In genomic region chr16:1715220-1715619, GRCh38 we compare ENCODE assay signal across 28 cellular contexts. TPM values are rescaled to one million over a fixed set of nuclear protein-coding genes. Genes with fewer than 3 reads are reported as not detected.
DNase-seq lines count a peak whose midpoint lies in the region; ATAC-seq, FAIRE-seq and TF ChIP-seq lines count a peak whose summit lies in the region.
"Had no signal": no experiment of that assay in that cellular context is flagged by ENCODE, and none has a peak within 500 bp of the region (broad histone marks: within the 10 kb centered on the region; RNA-seq: fewer than 3 reads in every experiment).

No MANE protein-coding gene starts in this region.

- no peaks in the 10 kb centered on the region for H3K27me3 Mint-ChIP-seq in IgD-negative memory B cell
- peaks cover 7% of the 10 kb centered on the region for H3K27me3 Mint-ChIP-seq in neural progenitor cell (ENCODE audit: insufficient read depth, low read depth)
- H3K27me3 Mint-ChIP-seq: CD4-positive, alpha-beta memory T cell had no signal

- no TSS peak for BruUV-seq in HepG2 (replicated peaks; lab: Mats Ljungman, UMichigan)

- in situ Hi-C loops in HepG2 (cut with HindIII; ENCODE audit: extremely low pct_ligation_motif_present, low pct_unique_long_range_greater_than_20kb): no loop called here

- H3K27ac Mint-ChIP-seq in IgD-negative memory B cell: peak overlapping the region; percentile 51 to 100 (median 87)
- peak overlapping the region; percentile 50 for H3K27ac Mint-ChIP-seq in neural progenitor cell

- no peak for FAIRE-seq in HepG2 (lab: Jason Lieb, UNC)
- FAIRE-seq: A204.1, GM12891 had no signal

- 98% methylated on average over 12 of the region's 12 CpGs for WGBS in HepG2 (ENCODE audit: low lambda C conversion rate)
- 89 to 96% (median 91%) methylated on average over 12 of the region's 12 CpGs for WGBS in stomach, 5 donors

- TF ChIP-seq RAD21 in HepG2 (CRISPR knock-in tag; IDR thresholded peaks at IDR 0.05): no peak

- H3K9ac ChIP-seq in HepG2 (ENCODE audit: insufficient read depth, low read depth, low read length) (no peak overlapping the region), neural progenitor cell (no peak overlapping the region)

- peaks cover 35% of the 10 kb centered on the region for H3K36me3 ChIP-seq in DOHH2 (ENCODE audit: control insufficient read depth, low read length)
- peaks cover 2 to 13% of the 10 kb centered on the region in 2 experiments; a peak in 2 of 5 replicates for H3K36me3 ChIP-seq in HepG2 (replicated peaks in 1 of 2; ENCODE audit: control insufficient read depth in 1 of 2, insufficient read depth in 2 of 2, low read length in 2 of 2)
- H3K36me3 ChIP-seq in neural progenitor cell: no peaks in the 10 kb centered on the region
- H3K36me3 ChIP-seq in stomach: peaks cover 0 to 18% (median 3%) of the 10 kb centered on the region in 4 donors

- H2AFZ ChIP-seq in HepG2 (ENCODE audit: low read length) (no peak overlapping the region), neural progenitor cell (replicated peaks) (no peak overlapping the region)

- H3K36me3 Mint-ChIP-seq in IgD-negative memory B cell (peaks cover under 1% of the 10 kb centered on the region), neural progenitor cell (peaks cover 2% of the 10 kb centered on the region)

- peak overlapping the region in 2 of 4 donors; percentile 46 to 51 for H3K4me3 Mint-ChIP-seq in IgD-negative memory B cell
- H3K4me3 Mint-ChIP-seq in neural progenitor cell: no peak overlapping the region

- intact Hi-C loops in HepG2 (cut with micrococcal nuclease; ENCODE audit: unreplicated experiment): no loop called here
- intact Hi-C loops in stomach (cut with DNase I; ENCODE audit: low total_unique reads): no loop called here

- POLR2A ChIA-PET in HepG2 (lab: Yijun Ruan, JAX): interaction anchor here (1.2 kb wide), 1 partner anchor 9 kb away, joined by 4 read pairs; the partner anchor contains the start of gene MAPK8IP3

- ATAC-seq in HepG2: no peak
- no peak for ATAC-seq in GM18858 (IDR thresholded peaks at IDR 0.05; ENCODE audit: unreplicated experiment)
- ATAC-seq: HCT116, PC-3 had no signal

- H3K4me3 ChIP-seq in DOHH2 (ENCODE audit: low read length) (peak overlapping the region; percentile 80), HepG2 (replicated peaks in 1 of 3; ENCODE audit: insufficient read depth in 1 of 3, low read depth in 2 of 3, low read length in 3 of 3) (no peak overlapping the region), neural progenitor cell (no peak overlapping the region), stomach (no peak overlapping the region)
- H3K4me3 ChIP-seq: BLaER1 treated with 17β-estradiol and CSF1 and Interleukin-3, amounts not matched to agents 10 nM and 100 nM had no signal

- CTCF ChIA-PET in HepG2 (lab: Yijun Ruan, JAX; ENCODE audit: low intra/inter-chr PET ratio, low total read pairs): no interaction called here

- peaks cover 96% of the 10 kb centered on the region for H3K4me1 ChIP-seq in DOHH2 (ENCODE audit: control insufficient read depth, low read length)
- H3K4me1 ChIP-seq in HepG2 (ENCODE audit: insufficient read depth, low read length): peaks cover 33% of the 10 kb centered on the region
- H3K4me1 ChIP-seq in neural progenitor cell: peaks cover 10% of the 10 kb centered on the region
- peaks cover 3 to 47% (median 21%) of the 10 kb centered on the region in 4 donors for H3K4me1 ChIP-seq in stomach

- no peaks in the 10 kb centered on the region for H3K9me2 ChIP-seq in DOHH2 (replicated peaks; ENCODE audit: control insufficient read depth, low read length)

- H3K27ac ChIP-seq in DOHH2 (ENCODE audit: low read depth, low read length) (peak overlapping the region; percentile 99), HepG2 (ENCODE audit: extremely low read length, insufficient read depth, low read length) (no peak overlapping the region), neural progenitor cell (no peak overlapping the region), stomach (no peak overlapping the region)
- H3K27ac ChIP-seq: HL-60 had no signal

- H3K9me3 ChIP-seq in DOHH2 (ENCODE audit: control insufficient read depth, insufficient read depth, low read length): no peaks in the 10 kb centered on the region
- no peaks in the 10 kb centered on the region for H3K9me3 ChIP-seq in HepG2 (ENCODE audit: low read length)
- no peaks in the 10 kb centered on the region for H3K9me3 ChIP-seq in neural progenitor cell (ENCODE audit: low read depth)
- no peaks in the 10 kb centered on the region for H3K9me3 ChIP-seq in stomach

- TF ChIP-seq POLR2A in HepG2 (IDR thresholded peaks at IDR 0.05; ENCODE audit: insufficient read depth in 1 of 2, low read depth in 2 of 2, low read length in 2 of 2) (no peak), stomach (IDR thresholded peaks at IDR 0.05) (no peak)

- peaks cover 34 to 54% (median 50%) of the 10 kb centered on the region in 3 donors for H3K4me1 Mint-ChIP-seq in IgD-negative memory B cell
- peaks cover 3% of the 10 kb centered on the region for H3K4me1 Mint-ChIP-seq in neural progenitor cell

- no peaks in the 10 kb centered on the region for H3K9me3 Mint-ChIP-seq in IgD-negative memory B cell
- H3K9me3 Mint-ChIP-seq in neural progenitor cell: no peaks in the 10 kb centered on the region
- H3K9me3 Mint-ChIP-seq: CD4-positive, alpha-beta memory T cell had no signal

- H3F3A ChIP-seq in DOHH2 (ENCODE audit: control insufficient read depth, insufficient read depth) (peaks cover 51% of the 10 kb centered on the region), neural progenitor cell (ENCODE audit: low read depth) (peaks cover 8% of the 10 kb centered on the region)

- H3K4me2 ChIP-seq in DOHH2 (ENCODE audit: low read length) (peak overlapping the region; percentile 97), HepG2 (ENCODE audit: low read depth, low read length) (no peak overlapping the region), neural progenitor cell (no peak overlapping the region)

- no peak for DNase-seq in HepG2 (ENCODE audit: low spot score)
- DNase-seq in neural progenitor cell (ENCODE audit: low spot score): no peak
- DNase-seq in HK-2 (ENCODE audit: unreplicated experiment): no peak
- DNase-seq in NCI-H2029 (lab: John Stamatoyannopoulos, UW): no peak
- no peak for DNase-seq in stomach
- DNase-seq: CD4-positive, alpha-beta memory T cell; COR-L47; DMS53; GDM1; GOT3; Karpas-422; NCI-H1105 treated with DMSO at 0.1 percent for 48 hours; NCI-H146; NCI-H1930; NCI-H446; NCI-H524 treated with DMSO at 0.1 percent for 48 hours; NCI-H774; PC-3; SHP77 had no signal

- TF ChIP-seq EP300 in HepG2 (IDR thresholded peaks at IDR 0.05; ENCODE audit: low read depth in 2 of 2, low read length in 2 of 2) (no peak), HepG2 (CRISPR knock-in tag; IDR thresholded peaks at IDR 0.05; ENCODE audit: borderline replicate concordance) (no peak), stomach (IDR thresholded peaks at IDR 0.05) (no peak)

- H3K79me2 ChIP-seq in DOHH2 (ENCODE audit: control insufficient read depth, low read length) (peaks cover 91% of the 10 kb centered on the region), HepG2 (ENCODE audit: insufficient read depth, low read length) (peaks cover 54% of the 10 kb centered on the region), neural progenitor cell (ENCODE audit: low read depth) (peaks cover 67% of the 10 kb centered on the region)

- TF ChIP-seq CTCF in DOHH2 (IDR thresholded peaks at IDR 0.05; ENCODE audit: low read depth, low read length, poor library complexity, severe bottlenecking) (no peak), HepG2 (CRISPR knock-in tag; IDR thresholded peaks at IDR 0.05) (no peak), neural progenitor cell (IDR thresholded peaks at IDR 0.05) (no peak), stomach (IDR thresholded peaks at IDR 0.05) (no peak)

- no peaks in the 10 kb centered on the region for H4K20me1 ChIP-seq in DOHH2 (ENCODE audit: control insufficient read depth, insufficient read depth, low read depth, low read length)
- peaks cover 11% of the 10 kb centered on the region; the same call in 1 of the 2 replicates for H4K20me1 ChIP-seq in HepG2 (ENCODE audit: insufficient read depth, low read length)
- peaks cover 62% of the 10 kb centered on the region for H4K20me1 ChIP-seq in neural progenitor cell (ENCODE audit: low read depth)

- H3K27me3 ChIP-seq in DOHH2 (ENCODE audit: control insufficient read depth, low read length): no peaks in the 10 kb centered on the region
- H3K27me3 ChIP-seq in HepG2 (ENCODE audit: control insufficient read depth in 1 of 2, insufficient read depth in 2 of 2, low read length in 2 of 2): no peaks in the 10 kb centered on the region
- H3K27me3 ChIP-seq in neural progenitor cell: no peaks in the 10 kb centered on the region
- no peaks in the 10 kb centered on the region for H3K27me3 ChIP-seq in stomach
- H3K27me3 ChIP-seq: BLaER1 treated with 17β-estradiol and CSF1 and Interleukin-3, amounts not matched to agents 10 nM and 100 nM had no signal

RNA-seq across cellular contexts. Expression of gene MAPK8IP3, which starts 9.2 kb away (rescaled TPM):
- polyA plus RNA-seq in IgD-negative memory B cell (5.9 TPM), HepG2 (2011; rRNA removed) (41.7 and 65.8 TPM in 2 replicates), stomach (10 to 100 TPM; 10.1 to 38.9 (median 29.9) TPM)
- total RNA-seq in HepG2 (2016; rRNA removed; fragmentation: Illumina TruSeq; extraction: Trizol) (3.6 and 25.1 TPM in 2 replicates), neural progenitor cell (ENCODE audit: low replicate concordance) (28.5 and 71.3 TPM in 2 replicates), stomach (100 to 1,000 TPM in 3 of 5 donors, 10 to 100 TPM in 2; 42.6 to 320 (median 133) TPM)
- total RNA-seq in HepG2 (2016; cell fraction: cytosol; rRNA removed; fragmentation: Illumina TruSeq; extraction: Trizol; ENCODE audit: low read depth): 9.0 and 11.0 TPM in 2 replicates
- 3.3 and 29.8 TPM in 2 replicates for total RNA-seq in HepG2 (2016; cell fraction: insoluble cytoplasmic fraction; rRNA removed; fragmentation: Illumina TruSeq; extraction: Trizol)
- 3.8 and 4.5 TPM in 2 replicates for total RNA-seq in HepG2 (2016; cell fraction: membrane; rRNA removed; fragmentation: Illumina TruSeq; extraction: Trizol)
- total RNA-seq in HepG2 (2016; cell fraction: nucleus; rRNA removed; fragmentation: Illumina TruSeq; extraction: Trizol): 45.6 and 52.7 TPM in 2 replicates
- 5.6 and 10.1 TPM in 2 replicates for polyA plus RNA-seq in HepG2 (2011; cell fraction: cytosol; rRNA removed)
- polyA plus RNA-seq in HepG2 (2011; cell fraction: nucleus; rRNA removed): 653 and 865 TPM in 2 replicates
- 43.5 and 49.9 TPM in 2 replicates for polyA plus RNA-seq in HepG2 (2012)
- polyA plus RNA-seq in HepG2 (2016; cell fraction: cytosol; fragmentation: Illumina TruSeq; extraction: Trizol; ENCODE audit: low read depth): 0.76 and 0.97 TPM in 2 replicates
- polyA plus RNA-seq in HepG2 (2016; cell fraction: insoluble cytoplasmic fraction; fragmentation: Illumina TruSeq; extraction: Trizol; ENCODE audit: low read depth): 3.3 and 4.5 TPM in 2 replicates
- 1.8 and 2.1 TPM in 2 replicates for polyA plus RNA-seq in HepG2 (2016; cell fraction: membrane; fragmentation: Illumina TruSeq; extraction: Trizol; ENCODE audit: low read depth)
- polyA plus RNA-seq in HepG2 (2016; cell fraction: nucleus; fragmentation: Illumina TruSeq; extraction: Trizol; ENCODE audit: insufficient read depth, low read depth): 244 and 279 TPM in 2 replicates
- 15.0 and 33.9 TPM in 2 replicates for polyA minus RNA-seq in HepG2 (2011; rRNA and poly(A)+ RNA removed; ENCODE audit: low replicate concordance)
- polyA minus RNA-seq in HepG2 (2011; cell fraction: cytosol; rRNA and poly(A)+ RNA removed): 4.7 and 4.8 TPM in 2 replicates
- polyA minus RNA-seq in HepG2 (2011; cell fraction: nucleus; rRNA and poly(A)+ RNA removed): 92.2 and 93.0 TPM in 2 replicates

RNA-seq across cellular contexts. Expression of gene JPT2, which starts 37.1 kb away (rescaled TPM):
- polyA plus RNA-seq in IgD-negative memory B cell: 10.8 TPM
- total RNA-seq in HepG2 (2016; rRNA removed; fragmentation: Illumina TruSeq; extraction: Trizol): 89.4 and 127 TPM in 2 replicates
- total RNA-seq in HepG2 (2016; cell fraction: cytosol; rRNA removed; fragmentation: Illumina TruSeq; extraction: Trizol; ENCODE audit: low read depth): 11.5 and 13.4 TPM in 2 replicates
- total RNA-seq in HepG2 (2016; cell fraction: insoluble cytoplasmic fraction; rRNA removed; fragmentation: Illumina TruSeq; extraction: Trizol): 91.5 and 117 TPM in 2 replicates
- 52.3 and 54.3 TPM in 2 replicates for total RNA-seq in HepG2 (2016; cell fraction: membrane; rRNA removed; fragmentation: Illumina TruSeq; extraction: Trizol)
- total RNA-seq in HepG2 (2016; cell fraction: nucleus; rRNA removed; fragmentation: Illumina TruSeq; extraction: Trizol): 37.4 and 43.4 TPM in 2 replicates
- 52.5 and 53.5 TPM in 2 replicates for polyA plus RNA-seq in HepG2 (2011; rRNA removed)
- 36.8 and 43.8 TPM in 2 replicates for polyA plus RNA-seq in HepG2 (2011; cell fraction: cytosol; rRNA removed)
- 36.7 and 43.7 TPM in 2 replicates for polyA plus RNA-seq in HepG2 (2011; cell fraction: nucleus; rRNA removed)
- 50.1 and 68.5 TPM in 2 replicates for polyA plus RNA-seq in HepG2 (2012)
- 14.3 TPM in 2 replicates for polyA plus RNA-seq in HepG2 (2016; cell fraction: cytosol; fragmentation: Illumina TruSeq; extraction: Trizol; ENCODE audit: low read depth)
- polyA plus RNA-seq in HepG2 (2016; cell fraction: insoluble cytoplasmic fraction; fragmentation: Illumina TruSeq; extraction: Trizol; ENCODE audit: low read depth): 154 and 168 TPM in 2 replicates
- 39.8 and 39.9 TPM in 2 replicates for polyA plus RNA-seq in HepG2 (2016; cell fraction: membrane; fragmentation: Illumina TruSeq; extraction: Trizol; ENCODE audit: low read depth)
- polyA plus RNA-seq in HepG2 (2016; cell fraction: nucleus; fragmentation: Illumina TruSeq; extraction: Trizol; ENCODE audit: insufficient read depth, low read depth): 63.6 and 72.2 TPM in 2 replicates
- 35.4 and 60.1 TPM in 2 replicates for polyA minus RNA-seq in HepG2 (2011; rRNA and poly(A)+ RNA removed; ENCODE audit: low replicate concordance)
- polyA minus RNA-seq in HepG2 (2011; cell fraction: cytosol; rRNA and poly(A)+ RNA removed): 24.4 and 29.2 TPM in 2 replicates
- polyA minus RNA-seq in HepG2 (2011; cell fraction: nucleus; rRNA and poly(A)+ RNA removed): 24.2 and 25.5 TPM in 2 replicates
- 187 and 207 TPM in 2 replicates for total RNA-seq in neural progenitor cell (ENCODE audit: low replicate concordance)
- 100 to 1,000 TPM in 1 of 5 donors, 10 to 100 TPM in 4; 13.4 to 118 (median 49.3) TPM for total RNA-seq in stomach
- polyA plus RNA-seq in stomach: 10 to 100 TPM; 24.3 to 34.4 (median 24.4) TPM

RNA-seq across cellular contexts. Expression of gene NME3, which starts 56.1 kb away (rescaled TPM):
- 66.1 TPM for polyA plus RNA-seq in IgD-negative memory B cell
- 4.9 and 15.9 TPM in 2 replicates for total RNA-seq in HepG2 (2016; rRNA removed; fragmentation: Illumina TruSeq; extraction: Trizol)
- 27.7 and 30.7 TPM in 2 replicates for total RNA-seq in HepG2 (2016; cell fraction: cytosol; rRNA removed; fragmentation: Illumina TruSeq; extraction: Trizol; ENCODE audit: low read depth)
- total RNA-seq in HepG2 (2016; cell fraction: insoluble cytoplasmic fraction; rRNA removed; fragmentation: Illumina TruSeq; extraction: Trizol): 6.6 and 17.1 TPM in 2 replicates
- total RNA-seq in HepG2 (2016; cell fraction: membrane; rRNA removed; fragmentation: Illumina TruSeq; extraction: Trizol): 19.1 and 22.3 TPM in 2 replicates
- 17.5 and 23.3 TPM in 2 replicates for total RNA-seq in HepG2 (2016; cell fraction: nucleus; rRNA removed; fragmentation: Illumina TruSeq; extraction: Trizol)
- polyA plus RNA-seq in HepG2 (2011; rRNA removed): 10.4 and 13.9 TPM in 2 replicates
- polyA plus RNA-seq in HepG2 (2011; cell fraction: cytosol; rRNA removed): 7.3 and 17.7 TPM in 2 replicates
- polyA plus RNA-seq in HepG2 (2011; cell fraction: nucleus; rRNA removed): 96.4 and 121 TPM in 2 replicates
- polyA plus RNA-seq in HepG2 (2012): 5.5 and 9.1 TPM in 2 replicates
- polyA plus RNA-seq in HepG2 (2016; cell fraction: cytosol; fragmentation: Illumina TruSeq; extraction: Trizol; ENCODE audit: low read depth): 21.1 and 24.5 TPM in 2 replicates
- polyA plus RNA-seq in HepG2 (2016; cell fraction: insoluble cytoplasmic fraction; fragmentation: Illumina TruSeq; extraction: Trizol; ENCODE audit: low read depth): 5.3 and 5.8 TPM in 2 replicates
- 12.6 and 13.9 TPM in 2 replicates for polyA plus RNA-seq in HepG2 (2016; cell fraction: membrane; fragmentation: Illumina TruSeq; extraction: Trizol; ENCODE audit: low read depth)
- 35.8 and 39.3 TPM in 2 replicates for polyA plus RNA-seq in HepG2 (2016; cell fraction: nucleus; fragmentation: Illumina TruSeq; extraction: Trizol; ENCODE audit: insufficient read depth, low read depth)
- 2.3 and 4.2 TPM in 2 replicates for polyA minus RNA-seq in HepG2 (2011; rRNA and poly(A)+ RNA removed; ENCODE audit: low replicate concordance)
- 2.1 and 3.5 TPM in 2 replicates for polyA minus RNA-seq in HepG2 (2011; cell fraction: cytosol; rRNA and poly(A)+ RNA removed)
- polyA minus RNA-seq in HepG2 (2011; cell fraction: nucleus; rRNA and poly(A)+ RNA removed): 8.4 and 9.0 TPM in 2 replicates
- 15.6 and 42.5 TPM in 2 replicates for total RNA-seq in neural progenitor cell (ENCODE audit: low replicate concordance)
- 100 to 1,000 TPM in 2 of 5 donors, 10 to 100 TPM in 3; 18.7 to 420 (median 52.1) TPM for total RNA-seq in stomach
- 100 to 1,000 TPM; 116 to 194 (median 135) TPM for polyA plus RNA-seq in stomach
- total RNA-seq: M059J had no signal

RNA-seq across cellular contexts. Expression of gene EME2, which starts 57.4 kb away (rescaled TPM):
- polyA plus RNA-seq in IgD-negative memory B cell (1.5 TPM), HepG2 (2011; rRNA removed) (4.4 and 6.5 TPM in 2 replicates), stomach (1 to 10 TPM; 2.6 to 7.9 (median 6.9) TPM)
- total RNA-seq in HepG2 (2016; rRNA removed; fragmentation: Illumina TruSeq; extraction: Trizol) (1.7 and 7.6 TPM in 2 replicates), neural progenitor cell (ENCODE audit: low replicate concordance) (2.3 and 10.3 TPM in 2 replicates), stomach (10 to 100 TPM in 4 of 5 donors, 1 to 10 TPM in 1; 8.8 to 94.1 (median 34.4) TPM)
- 0.79 and 1.3 TPM in 2 replicates for total RNA-seq in HepG2 (2016; cell fraction: cytosol; rRNA removed; fragmentation: Illumina TruSeq; extraction: Trizol; ENCODE audit: low read depth)
- total RNA-seq in HepG2 (2016; cell fraction: insoluble cytoplasmic fraction; rRNA removed; fragmentation: Illumina TruSeq; extraction: Trizol): 1.7 and 6.0 TPM in 2 replicates
- total RNA-seq in HepG2 (2016; cell fraction: membrane; rRNA removed; fragmentation: Illumina TruSeq; extraction: Trizol): 1.2 TPM in 2 replicates
- total RNA-seq in HepG2 (2016; cell fraction: nucleus; rRNA removed; fragmentation: Illumina TruSeq; extraction: Trizol): 7.8 and 8.4 TPM in 2 replicates
- 1.3 and 2.0 TPM in 2 replicates for polyA plus RNA-seq in HepG2 (2011; cell fraction: cytosol; rRNA removed)
- polyA plus RNA-seq in HepG2 (2011; cell fraction: nucleus; rRNA removed): 81.3 and 90.4 TPM in 2 replicates
- polyA plus RNA-seq in HepG2 (2012): 3.4 and 4.5 TPM in 2 replicates
- polyA plus RNA-seq in HepG2 (2016; cell fraction: cytosol; fragmentation: Illumina TruSeq; extraction: Trizol; ENCODE audit: low read depth): 0.23 and 0.36 TPM in 2 replicates
- polyA plus RNA-seq in HepG2 (2016; cell fraction: insoluble cytoplasmic fraction; fragmentation: Illumina TruSeq; extraction: Trizol; ENCODE audit: low read depth): 1.7 and 2.2 TPM in 2 replicates
- polyA plus RNA-seq in HepG2 (2016; cell fraction: membrane; fragmentation: Illumina TruSeq; extraction: Trizol; ENCODE audit: low read depth): 0.51 and 0.65 TPM in 2 replicates
- 31.9 and 34.1 TPM in 2 replicates for polyA plus RNA-seq in HepG2 (2016; cell fraction: nucleus; fragmentation: Illumina TruSeq; extraction: Trizol; ENCODE audit: insufficient read depth, low read depth)
- polyA minus RNA-seq in HepG2 (2011; rRNA and poly(A)+ RNA removed; ENCODE audit: low replicate concordance): 5.2 and 6.5 TPM in 2 replicates
- 0.79 and 1.3 TPM in 2 replicates for polyA minus RNA-seq in HepG2 (2011; cell fraction: cytosol; rRNA and poly(A)+ RNA removed)
- 17.7 and 19.7 TPM in 2 replicates for polyA minus RNA-seq in HepG2 (2011; cell fraction: nucleus; rRNA and poly(A)+ RNA removed)

RNA-seq across cellular contexts. Expression of gene MRPS34, which starts 57.7 kb away (rescaled TPM):
- polyA plus RNA-seq in IgD-negative memory B cell (156 TPM), HepG2 (2011; rRNA removed) (61.3 and 63.5 TPM in 2 replicates), stomach (100 to 1,000 TPM; 120 to 155 (median 126) TPM)
- total RNA-seq in HepG2 (2016; rRNA removed; fragmentation: Illumina TruSeq; extraction: Trizol) (129 and 131 TPM in 2 replicates), neural progenitor cell (ENCODE audit: low replicate concordance) (48.4 and 108 TPM in 2 replicates), stomach (100 to 1,000 TPM in 1 of 5 donors, 10 to 100 TPM in 4; 21.1 to 204 (median 64.7) TPM)
- total RNA-seq in HepG2 (2016; cell fraction: cytosol; rRNA removed; fragmentation: Illumina TruSeq; extraction: Trizol; ENCODE audit: low read depth): 34.5 and 36.0 TPM in 2 replicates
- 130 and 146 TPM in 2 replicates for total RNA-seq in HepG2 (2016; cell fraction: insoluble cytoplasmic fraction; rRNA removed; fragmentation: Illumina TruSeq; extraction: Trizol)
- total RNA-seq in HepG2 (2016; cell fraction: membrane; rRNA removed; fragmentation: Illumina TruSeq; extraction: Trizol): 51.5 and 64.0 TPM in 2 replicates
- total RNA-seq in HepG2 (2016; cell fraction: nucleus; rRNA removed; fragmentation: Illumina TruSeq; extraction: Trizol): 59.6 and 64.6 TPM in 2 replicates
- polyA plus RNA-seq in HepG2 (2011; cell fraction: cytosol; rRNA removed): 70.4 and 99.7 TPM in 2 replicates
- polyA plus RNA-seq in HepG2 (2011; cell fraction: nucleus; rRNA removed): 83.9 and 98.7 TPM in 2 replicates
- polyA plus RNA-seq in HepG2 (2012): 48.9 and 50.7 TPM in 2 replicates
- polyA plus RNA-seq in HepG2 (2016; cell fraction: cytosol; fragmentation: Illumina TruSeq; extraction: Trizol; ENCODE audit: low read depth): 42.4 and 48.9 TPM in 2 replicates
- 212 and 241 TPM in 2 replicates for polyA plus RNA-seq in HepG2 (2016; cell fraction: insoluble cytoplasmic fraction; fragmentation: Illumina TruSeq; extraction: Trizol; ENCODE audit: low read depth)
- 59.9 and 71.5 TPM in 2 replicates for polyA plus RNA-seq in HepG2 (2016; cell fraction: membrane; fragmentation: Illumina TruSeq; extraction: Trizol; ENCODE audit: low read depth)
- 154 and 163 TPM in 2 replicates for polyA plus RNA-seq in HepG2 (2016; cell fraction: nucleus; fragmentation: Illumina TruSeq; extraction: Trizol; ENCODE audit: insufficient read depth, low read depth)
- 27.6 and 50.7 TPM in 2 replicates for polyA minus RNA-seq in HepG2 (2011; rRNA and poly(A)+ RNA removed; ENCODE audit: low replicate concordance)
- 25.2 and 30.8 TPM in 2 replicates for polyA minus RNA-seq in HepG2 (2011; cell fraction: cytosol; rRNA and poly(A)+ RNA removed)
- polyA minus RNA-seq in HepG2 (2011; cell fraction: nucleus; rRNA and poly(A)+ RNA removed): 21.9 and 29.5 TPM in 2 replicates
